In genomic region chr16:84594725-84595038, GRCh38 we compare ENCODE assay signal across 9 cellular contexts. TPM values are rescaled to one million over a fixed set of nuclear protein-coding genes. Genes with fewer than 3 reads are reported as not detected.
A peak's percentile ranks its signal among the peaks of the same experiment; 100 is the strongest.
DNase-seq lines count a peak whose midpoint lies in the region; ATAC-seq, FAIRE-seq and TF ChIP-seq lines count a peak whose summit lies in the region.
"Had no signal": no experiment of that assay in that cellular context is flagged by ENCODE, and none has a peak within 500 bp of the region (broad histone marks: within the 10 kb centered on the region; RNA-seq: fewer than 3 reads in every experiment).

No MANE protein-coding gene starts in this region.

- H3K18ac ChIP-seq in IMR-90 (ENCODE audit: low read depth, low read length): no peak overlapping the region

- H3K4me2 ChIP-seq in IMR-90 (ENCODE audit: low read depth, low read length): no peak overlapping the region

- no peak for TF ChIP-seq CTCF in Caco-2 (IDR thresholded peaks at IDR 0.05; ENCODE audit: insufficient read depth in 1 of 2, low read depth in 1 of 2, low read length in 1 of 2, severe bottlenecking in 1 of 2, unreplicated experiment in 1 of 2)
- no peak for TF ChIP-seq CTCF in IMR-90 (conservative IDR thresholded peaks at IDR 0.05; ENCODE audit: low read depth, low read length)
- TF ChIP-seq CTCF in body of pancreas (IDR thresholded peaks at IDR 0.05): no peak
- TF ChIP-seq CTCF in nephron progenitor cell (IDR thresholded peaks at IDR 0.05): no peak

- H3K4me1 Mint-ChIP-seq in Caco-2 (ENCODE audit: low read depth, unreplicated experiment): peaks cover 12% of the 10 kb centered on the region
- peaks cover 71% of the 10 kb centered on the region for H3K4me1 Mint-ChIP-seq in nephron progenitor cell

- no peak for DNase-seq in Caco-2
- no peak for DNase-seq in IMR-90
- DNase-seq in body of pancreas: no peak
- DNase-seq in nephron progenitor cell: no peak
- no peak for DNase-seq in middle frontal gyrus (ENCODE audit: extremely low spot score, low spot score)
- DNase-seq in SKM-1 treated with dmso at 0.1 percent for 144 hours (lab: John Stamatoyannopoulos, UW; ENCODE audit: unreplicated experiment): no peak
- no peak for DNase-seq in GM19239 (ENCODE audit: insufficient read length, low spot score)
- no peak for DNase-seq in NCI-H524 treated with DMSO at 0.1 percent for 48 hours (lab: John Stamatoyannopoulos, UW)

- in situ Hi-C loops in IMR-90 (cut with MboI; ENCODE audit: low sequenced_read_pairs): no loop called here

- no peak overlapping the region for H2BK20ac ChIP-seq in IMR-90 (ENCODE audit: low read depth, low read length)

- H3K27me3 ChIP-seq in Caco-2 (replicated peaks; ENCODE audit: control insufficient read depth, insufficient read depth, low read length) (no peaks in the 10 kb centered on the region), IMR-90 (ENCODE audit: control insufficient read depth, insufficient read depth, low read length) (no peaks in the 10 kb centered on the region), body of pancreas (no peaks in the 10 kb centered on the region)

- dilution Hi-C loops in IMR-90 (cut with HindIII; ENCODE audit: low sequenced_read_pairs, unreplicated experiment): no loop called here

- H3K4me3 Mint-ChIP-seq in Caco-2 (ENCODE audit: unreplicated experiment) (no peak overlapping the region), nephron progenitor cell (no peak overlapping the region)

- H3K27ac Mint-ChIP-seq in Caco-2 (ENCODE audit: unreplicated experiment): peak overlapping the region; percentile 24
- H3K27ac Mint-ChIP-seq in nephron progenitor cell: peak overlapping the region; percentile 89

- no peak overlapping the region for H4K8ac ChIP-seq in IMR-90 (ENCODE audit: low read depth in 2 of 2, low read length in 2 of 2)

- H3K9me3 ChIP-seq in Caco-2 (no peaks in the 10 kb centered on the region), IMR-90 (ENCODE audit: control insufficient read depth, insufficient read depth, low read length) (no peaks in the 10 kb centered on the region), body of pancreas (no peaks in the 10 kb centered on the region)

- no peak overlapping the region for H2BK15ac ChIP-seq in IMR-90 (ENCODE audit: low read depth, low read length)

- H4K5ac ChIP-seq in IMR-90 (ENCODE audit: low read depth, low read length): no peak overlapping the region

- intact Hi-C loops in Caco-2 (cut with micrococcal nuclease; ENCODE audit: unreplicated experiment): no loop called here
- intact Hi-C loops in IMR-90 (cut with micrococcal nuclease): loop anchor here (5.0 kb wide), 1 partner anchor 62 kb away; no protein-coding TSS in a partner anchor
- intact Hi-C loops in body of pancreas (cut with DNase I): no loop called here

- peaks cover 60% of the 10 kb centered on the region for H3K9me1 ChIP-seq in IMR-90 (ENCODE audit: insufficient read depth, low read length)

- no peak overlapping the region for H2AK5ac ChIP-seq in IMR-90 (ENCODE audit: low read depth, low read length)

- H2BK5ac ChIP-seq in IMR-90 (ENCODE audit: low read depth, low read length, poor library complexity, severe bottlenecking): no peak overlapping the region

- peaks cover 52% of the 10 kb centered on the region for H3K36me3 Mint-ChIP-seq in Caco-2 (ENCODE audit: insufficient read depth, unreplicated experiment)
- H3K36me3 Mint-ChIP-seq in nephron progenitor cell (ENCODE audit: low read depth): peaks cover 48% of the 10 kb centered on the region

- H3K4me1 ChIP-seq in Caco-2: peaks cover 15% of the 10 kb centered on the region
- H3K4me1 ChIP-seq in IMR-90 (ENCODE audit: control insufficient read depth, insufficient read depth, low read length): peaks cover 28% of the 10 kb centered on the region
- H3K4me1 ChIP-seq in body of pancreas: peaks cover 15% of the 10 kb centered on the region

- no peak for FAIRE-seq in GM19239 (lab: Jason Lieb, UNC)

- peak overlapping the region; percentile 2; the same call in 1 of the 2 replicates for H3K23ac ChIP-seq in IMR-90 (ENCODE audit: low read depth, low read length)

- TF ChIP-seq POLR2A in IMR-90 (IDR thresholded peaks at IDR 0.05; ENCODE audit: low read depth, low read length): no peak
- TF ChIP-seq POLR2A in body of pancreas (IDR thresholded peaks at IDR 0.05): no peak

- BruUV-seq in Caco-2 (replicated peaks; lab: Mats Ljungman, UMichigan): no TSS peak
- BruUV-seq in IMR-90 (replicated peaks; lab: Mats Ljungman, UMichigan): no TSS peak

- H4K20me1 ChIP-seq in IMR-90 (ENCODE audit: insufficient read depth, low read length): peaks cover 90% of the 10 kb centered on the region

- H4K91ac ChIP-seq in IMR-90 (ENCODE audit: insufficient read depth, low read depth, low read length): no peak overlapping the region

- ATAC-seq in IMR-90 (ENCODE audit: low read depth): no peak
- ATAC-seq in body of pancreas: no peak
- ATAC-seq: Right ventricle myocardium inferior had no signal

- no peak overlapping the region for H2BK120ac ChIP-seq in IMR-90 (ENCODE audit: low read depth, low read length)

- H2AFZ ChIP-seq in IMR-90 (replicated peaks; ENCODE audit: low read length, poor library complexity): no peak overlapping the region

- H3K4me3 ChIP-seq in Caco-2 (ENCODE audit: low read depth, low read length) (no peak overlapping the region), IMR-90 (ENCODE audit: insufficient read depth, low read depth, low read length) (no peak overlapping the region), body of pancreas (no peak overlapping the region)

- CTCF ChIA-PET in Caco-2 (lab: Charles Lee): no interaction called here
- CTCF ChIA-PET in IMR-90 (lab: Yijun Ruan, JAX): no interaction called here

- H3K36me3 ChIP-seq in Caco-2 (ENCODE audit: control insufficient read depth, insufficient read depth, low read length) (no peaks in the 10 kb centered on the region; the same call in 1 of the 2 replicates), IMR-90 (ENCODE audit: control insufficient read depth, insufficient read depth, low read length) (peaks cover 32% of the 10 kb centered on the region), body of pancreas (replicated peaks in 1 of 2; ENCODE audit: insufficient read depth in 1 of 2, low read depth in 2 of 2) (no peaks in the 10 kb centered on the region)

- no peak overlapping the region for H3K14ac ChIP-seq in IMR-90 (replicated peaks; ENCODE audit: low read depth, low read length)

- peaks cover 35 to 87% of the 10 kb centered on the region in 2 experiments for H3K79me1 ChIP-seq in IMR-90 (ENCODE audit: low read depth in 1 of 2, low read length in 2 of 2)

- POLR2A ChIA-PET in Caco-2 (lab: Charles Lee) (interaction anchor here (1.1 kb wide), 1 partner anchor 88 kb away, joined by 3 read pairs; no protein-coding TSS in a partner anchor), IMR-90 (lab: Charles Lee; ENCODE audit: unreplicated experiment) (no interaction called here)

- H3K9me3 Mint-ChIP-seq in Caco-2 (ENCODE audit: unreplicated experiment) (no peaks in the 10 kb centered on the region), nephron progenitor cell (peaks cover 6% of the 10 kb centered on the region)

- H3K27me3 Mint-ChIP-seq in Caco-2 (ENCODE audit: insufficient read depth, unreplicated experiment) (no peaks in the 10 kb centered on the region), nephron progenitor cell (ENCODE audit: low read depth, poor library complexity) (no peaks in the 10 kb centered on the region)

- H3K4ac ChIP-seq in IMR-90 (ENCODE audit: low read depth, low read length): no peak overlapping the region

- H2AK9ac ChIP-seq in IMR-90 (replicated peaks; ENCODE audit: low read depth, low read length, poor library complexity): no peak overlapping the region

- H3K56ac ChIP-seq in IMR-90 (ENCODE audit: extremely low read depth, insufficient read depth, low read length): no peak overlapping the region

- 65% methylated on average over 7 of the region's 9 CpGs; no CpG with 5 or more reads in 1 of the 2 experiments for WGBS in IMR-90 (ENCODE audit: extremely low coverage in 2 of 2, insufficient read length in 1 of 2), 2 experiments
- WGBS in body of pancreas, 2 donors: 63 to 71% methylated on average over 9 of the region's 9 CpGs

- H3K9ac ChIP-seq in IMR-90 (ENCODE audit: low read depth, low read length): no peak overlapping the region

- TF ChIP-seq RAD21 in IMR-90 (IDR thresholded peaks at IDR 0.05; ENCODE audit: low read length): no peak

- H3K27ac ChIP-seq in IMR-90 (ENCODE audit: insufficient read depth, low read length): no peak overlapping the region
- peak overlapping the region; percentile 18 to 56 (median 36) for H3K27ac ChIP-seq in body of pancreas

TF ChIP-seq in IMR-90, 13 proteins besides CTCF, POLR2A, EP300 and RAD21 (continues in another document):
- no peak for TF ChIP-seq RFX5 (IDR thresholded peaks at IDR 0.05; ENCODE audit: low read depth, low read length)
- TF ChIP-seq MXI1 (IDR thresholded peaks at IDR 0.05; ENCODE audit: borderline replicate concordance, low read depth, low read length): no peak
- no peak for TF ChIP-seq ELK1 (IDR thresholded peaks at IDR 0.05; ENCODE audit: borderline replicate concordance, low read depth, low read length)
- TF ChIP-seq SMC3 (IDR thresholded peaks at IDR 0.05; ENCODE audit: low read depth, low read length): no peak
- no peak for TF ChIP-seq MAZ (IDR thresholded peaks at IDR 0.05; ENCODE audit: borderline replicate concordance, low read depth, low read length)
- no peak for TF ChIP-seq BHLHE40 (IDR thresholded peaks at IDR 0.05; ENCODE audit: low read depth, low read length)
- TF ChIP-seq MAFK (IDR thresholded peaks at IDR 0.05; ENCODE audit: low read depth, low read length): no peak
- no peak for TF ChIP-seq RCOR1 (IDR thresholded peaks at IDR 0.05; ENCODE audit: insufficient replicate concordance, low read length)
- TF ChIP-seq FOS (IDR thresholded peaks at IDR 0.05; ENCODE audit: low read depth, low read length): no peak

RNA-seq across cellular contexts. Expression of gene COTL1, which starts 23.2 kb away (rescaled TPM):
- total RNA-seq in Caco-2 (2022): 434 and 461 TPM in 2 replicates
- 144 and 166 TPM in 2 replicates for total RNA-seq in IMR-90 (2012; rRNA removed)
- 258 and 270 TPM in 2 replicates for polyA plus RNA-seq in IMR-90 (2012; rRNA removed)
- polyA plus RNA-seq in IMR-90 (2012; cell fraction: cytosol; rRNA removed): 343 and 372 TPM in 2 replicates
- polyA plus RNA-seq in IMR-90 (2012; cell fraction: nucleus; rRNA removed; ENCODE audit: low replicate concordance): 158 and 196 TPM in 2 replicates
- 10 to 100 TPM; 19.7 to 20.4 TPM for total RNA-seq in body of pancreas

RNA-seq across cellular contexts. Expression of gene KLHL36, which starts 53.6 kb away (rescaled TPM):
- total RNA-seq in Caco-2 (2022) (67.6 and 70.2 TPM in 2 replicates), IMR-90 (2012; rRNA removed) (45.9 and 50.3 TPM in 2 replicates), body of pancreas (10 to 100 TPM; 39.7 to 50.8 TPM)
- 46.3 and 48.9 TPM in 2 replicates for polyA plus RNA-seq in IMR-90 (2012; rRNA removed)
- 23.9 and 49.3 TPM in 2 replicates for polyA plus RNA-seq in IMR-90 (2012; cell fraction: cytosol; rRNA removed)
- 99.5 and 176 TPM in 2 replicates for polyA plus RNA-seq in IMR-90 (2012; cell fraction: nucleus; rRNA removed; ENCODE audit: low replicate concordance)
